ENCODE assay signal across 9 cellular contexts in the genomic region with DNA sequence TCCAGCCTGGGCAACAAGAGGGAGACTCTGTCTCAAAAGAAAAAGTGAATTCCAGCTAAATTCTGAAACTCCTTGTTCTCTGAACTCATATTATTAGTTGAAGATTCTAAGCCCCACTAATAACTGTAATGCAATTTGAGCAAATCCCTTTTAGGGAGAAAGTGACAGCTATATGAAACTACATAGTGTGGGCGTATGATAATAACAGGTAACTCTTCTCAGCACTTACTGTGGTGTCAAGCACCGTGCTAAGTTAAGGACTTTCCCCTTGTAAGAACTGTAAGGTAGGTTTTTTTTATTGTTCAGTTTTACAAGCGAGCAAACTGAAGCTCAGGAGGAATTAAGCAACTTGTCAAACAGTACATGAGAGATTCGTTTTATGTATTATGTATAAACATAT. TPM values are rescaled to one million over a fixed set of nuclear protein-coding genes. Genes with fewer than 3 reads are reported as not detected.
DNase-seq lines count a peak whose midpoint lies in the region; ATAC-seq and TF ChIP-seq lines count a peak whose summit lies in the region.
"Had no signal": no experiment of that assay in that cellular context is flagged by ENCODE, and none has a peak within 500 bp of the region (broad histone marks: within the 10 kb centered on the region; RNA-seq: fewer than 3 reads in every experiment).

No MANE protein-coding gene starts in this region.

- no peak for TF ChIP-seq CTCF in GM10248 (IDR thresholded peaks at IDR 0.05; ENCODE audit: control extremely low read depth, extremely low read depth, low read depth, missing control alignments)

- peak overlapping the region; percentile 40 for H3K4me3 Mint-ChIP-seq in activated naive CD8-positive, alpha-beta T cell treated with anti-CD3 and anti-CD28 coated beads for 36 hours

- H3K27me3 Mint-ChIP-seq in activated naive CD8-positive, alpha-beta T cell treated with anti-CD3 and anti-CD28 coated beads for 36 hours = no peaks in the 10 kb centered on the region

- peaks cover 34% of the 10 kb centered on the region for H3K36me3 Mint-ChIP-seq in activated naive CD8-positive, alpha-beta T cell treated with anti-CD3 and anti-CD28 coated beads for 36 hours

- peaks cover 1% of the 10 kb centered on the region for H3K9me3 Mint-ChIP-seq in activated naive CD8-positive, alpha-beta T cell treated with anti-CD3 and anti-CD28 coated beads for 36 hours

- peaks cover 70% of the 10 kb centered on the region for H3K4me1 Mint-ChIP-seq in activated naive CD8-positive, alpha-beta T cell treated with anti-CD3 and anti-CD28 coated beads for 36 hours

- DNase-seq in GM10248 (ENCODE audit: extremely low spot score) (peak; percentile 61), cardiac septum (ENCODE audit: low spot score) (no peak), EL (no peak), NCI-H2107 (lab: John Stamatoyannopoulos, UW) (no peak)
- DNase-seq in activated naive CD8-positive, alpha-beta T cell treated with anti-CD3 and anti-CD28 coated beads for 36 hours = no peak
- DNase-seq: DMS 273 treated with DMSO at 0.1 percent for 48 hours had no signal

- intact Hi-C loops in cardiac septum (cut with DNase I) = no loop called here

- CTCF ChIA-PET in GM10248 (lab: Yijun Ruan, JAX) = interaction anchor here (1.0 to 1.8 kb wide), 3 partner anchors 10 to 427 kb away, joined by 3 to 6 read pairs (median 5); no protein-coding TSS in a partner anchor

- POLR2A ChIA-PET in GM10248 (lab: Yijun Ruan, JAX) = no interaction called here

- H3K27ac Mint-ChIP-seq in activated naive CD8-positive, alpha-beta T cell treated with anti-CD3 and anti-CD28 coated beads for 36 hours = peak overlapping the region; percentile 76

- ATAC-seq in GM19023 (IDR thresholded peaks at IDR 0.05; ENCODE audit: unreplicated experiment) (peak; percentile 53), HG03108 (IDR thresholded peaks at IDR 0.05; ENCODE audit: unreplicated experiment) (peak; percentile 54), GM18909 (IDR thresholded peaks at IDR 0.05; ENCODE audit: poor library complexity, unreplicated experiment) (no peak)

RNA-seq across cellular contexts. Expression of gene ANKRD13A, which starts 5.4 kb away (rescaled TPM):
- 10 to 100 TPM; 36.8 to 43.6 TPM for total RNA-seq in activated naive CD8-positive, alpha-beta T cell treated with anti-CD3 and anti-CD28 coated beads for 36 hours
- total RNA-seq in cardiac septum = 15.5 TPM

RNA-seq across cellular contexts. Expression of gene GIT2, which starts 8.4 kb away (rescaled TPM):
- 10 to 100 TPM; 50.6 to 51.0 TPM for total RNA-seq in activated naive CD8-positive, alpha-beta T cell treated with anti-CD3 and anti-CD28 coated beads for 36 hours
- 31.2 TPM for total RNA-seq in cardiac septum

RNA-seq across cellular contexts. Expression of gene C12orf76, which starts 43.7 kb away (rescaled TPM):
- 1 to 10 TPM; 6.6 to 7.3 TPM for total RNA-seq in activated naive CD8-positive, alpha-beta T cell treated with anti-CD3 and anti-CD28 coated beads for 36 hours
- total RNA-seq in cardiac septum = 6.4 TPM
